In genomic region chr12:58529897-58530296, GRCh38 we compare ENCODE assay signal across 13 cellular contexts.
DNase-seq lines count a peak whose midpoint lies in the region; ATAC-seq, FAIRE-seq and TF ChIP-seq lines count a peak whose summit lies in the region.
"Had no signal": no experiment of that assay in that cellular context is flagged by ENCODE, and none has a peak within 500 bp of the region (broad histone marks: within the 10 kb centered on the region; RNA-seq: fewer than 3 reads in every experiment).

No MANE protein-coding gene starts in this region.

- TF ChIP-seq CTCF in HFF-Myc (IDR thresholded peaks at IDR 0.05; ENCODE audit: low read depth, low read length, missing control alignments) (no peak), astrocyte (IDR thresholded peaks at IDR 0.05; ENCODE audit: insufficient read depth, low read depth, low read length) (no peak), transverse colon (IDR thresholded peaks at IDR 0.05) (no peak), type B pancreatic cell (conservative IDR thresholded peaks at IDR 0.05) (no peak)

- peak overlapping the region; percentile 80 for H3K4me2 ChIP-seq in astrocyte (ENCODE audit: low read length)

- peaks cover 5% of the 10 kb centered on the region for H3K36me3 Mint-ChIP-seq in astrocyte (ENCODE audit: low read depth, unreplicated experiment)
- H3K36me3 Mint-ChIP-seq in type B pancreatic cell = no peaks in the 10 kb centered on the region
- no peaks in the 10 kb centered on the region for H3K36me3 Mint-ChIP-seq in stimulated activated memory B cell treated with anti-CD40 and anti-IgM and Interleukin-4, amounts not matched to agents 10 μg/mL and 1 μg/mL and 100 μg/mL, for 72 hours

- H3K9me3 Mint-ChIP-seq in astrocyte (ENCODE audit: unreplicated experiment) = peaks cover 11% of the 10 kb centered on the region
- peaks cover 5% of the 10 kb centered on the region for H3K9me3 Mint-ChIP-seq in type B pancreatic cell
- no peaks in the 10 kb centered on the region for H3K9me3 Mint-ChIP-seq in stimulated activated memory B cell treated with anti-CD40 and anti-IgM and Interleukin-4, amounts not matched to agents 10 μg/mL and 1 μg/mL and 100 μg/mL, for 72 hours

- peak; percentile 84 for DNase-seq in HFF-Myc (ENCODE audit: extremely low read depth, low read depth)
- DNase-seq in astrocyte (ENCODE audit: low read depth) = peak; percentile 98
- peak; percentile 23 for DNase-seq in inferior parietal cortex (ENCODE audit: extremely low spot score)
- DNase-seq in transverse colon = no peak
- no peak for DNase-seq in NCI-H2029 (lab: John Stamatoyannopoulos, UW)
- no peak for DNase-seq in NCI-H526 (lab: John Stamatoyannopoulos, UW)
- no peak for DNase-seq in type B pancreatic cell (ENCODE audit: extremely low spot score, unreplicated experiment)
- DNase-seq: activated CD4-positive, alpha-beta T cell treated with anti-CD3 and anti-CD28 coated beads, Interleukin-2, amount 50 U/mL, for 48 hours; Kasumi-1; NCI-H510A treated with DMSO at 0.1 percent for 48 hours; right lobe of liver; SW 1271 had no signal

- peaks cover 27% of the 10 kb centered on the region for H3K4me1 ChIP-seq in astrocyte (ENCODE audit: insufficient read depth, low read length)
- peaks cover 0 to 11% (median 0%) of the 10 kb centered on the region in 4 donors for H3K4me1 ChIP-seq in transverse colon
- H3K4me1 ChIP-seq: right lobe of liver had no signal

- H3K4me3 Mint-ChIP-seq in astrocyte (ENCODE audit: unreplicated experiment) (peak overlapping the region; percentile 80), type B pancreatic cell (no peak overlapping the region)
- no peak overlapping the region for H3K4me3 Mint-ChIP-seq in stimulated activated memory B cell treated with anti-CD40 and anti-IgM and Interleukin-4, amounts not matched to agents 10 μg/mL and 1 μg/mL and 100 μg/mL, for 72 hours

- peak overlapping the region; percentile 95 for H3K27ac ChIP-seq in astrocyte (ENCODE audit: low read depth, low read length)
- H3K27ac ChIP-seq in transverse colon = peak overlapping the region; percentile 34 to 53 (median 45)
- H3K27ac ChIP-seq: right lobe of liver had no signal

- H3K36me3 ChIP-seq in astrocyte (ENCODE audit: insufficient read depth, low read length) (no peaks in the 10 kb centered on the region), transverse colon (no peaks in the 10 kb centered on the region)
- H3K36me3 ChIP-seq: right lobe of liver had no signal

- H2AFZ ChIP-seq in astrocyte (ENCODE audit: low read depth, low read length) = no peak overlapping the region

- H3K4me1 Mint-ChIP-seq in astrocyte (ENCODE audit: low read depth, unreplicated experiment) (peaks cover 39% of the 10 kb centered on the region), type B pancreatic cell (ENCODE audit: unreplicated experiment) (no peaks in the 10 kb centered on the region)
- no peaks in the 10 kb centered on the region for H3K4me1 Mint-ChIP-seq in stimulated activated memory B cell treated with anti-CD40 and anti-IgM and Interleukin-4, amounts not matched to agents 10 μg/mL and 1 μg/mL and 100 μg/mL, for 72 hours

- FAIRE-seq in astrocyte (lab: Jason Lieb, UNC) = peak; percentile 81

- peak overlapping the region; percentile 82 for H3K9ac ChIP-seq in astrocyte (ENCODE audit: low read length)

- WGBS in transverse colon (ENCODE audit: low coverage in 1 of 2), 2 donors = 50 to 52% methylated on average over 2 of the region's 2 CpGs

- no peak for TF ChIP-seq EP300 in transverse colon (IDR thresholded peaks at IDR 0.05; ENCODE audit: low read depth)

- H3K27me3 ChIP-seq in astrocyte (ENCODE audit: insufficient read depth, low read length) (no peaks in the 10 kb centered on the region), transverse colon (no peaks in the 10 kb centered on the region)
- H3K27me3 ChIP-seq: right lobe of liver had no signal

- H3K27me3 Mint-ChIP-seq in astrocyte (ENCODE audit: low read depth, unreplicated experiment) (no peaks in the 10 kb centered on the region), type B pancreatic cell (peaks cover 23% of the 10 kb centered on the region)
- no peaks in the 10 kb centered on the region for H3K27me3 Mint-ChIP-seq in stimulated activated memory B cell treated with anti-CD40 and anti-IgM and Interleukin-4, amounts not matched to agents 10 μg/mL and 1 μg/mL and 100 μg/mL, for 72 hours

- intact Hi-C loops in transverse colon (cut with DNase I; ENCODE audit: low total_unique reads) = no loop called here

- no peak for ATAC-seq in stimulated activated memory B cell treated with anti-CD40 and anti-IgM and Interleukin-4, amounts not matched to agents 10 μg/mL and 1 μg/mL and 100 μg/mL, for 72 hours
- ATAC-seq: right lobe of liver had no signal

- TF ChIP-seq POLR2A in transverse colon (IDR thresholded peaks at IDR 0.05) = no peak

- H3K27ac Mint-ChIP-seq in astrocyte (ENCODE audit: unreplicated experiment) (peak overlapping the region; percentile 93), type B pancreatic cell (no peak overlapping the region)
- H3K27ac Mint-ChIP-seq in stimulated activated memory B cell treated with anti-CD40 and anti-IgM and Interleukin-4, amounts not matched to agents 10 μg/mL and 1 μg/mL and 100 μg/mL, for 72 hours = no peak overlapping the region

- H3K79me2 ChIP-seq in astrocyte (ENCODE audit: insufficient read depth, low read length) = no peaks in the 10 kb centered on the region

- H3K4me3 ChIP-seq in HFF-Myc (replicated peaks; ENCODE audit: low read depth, low read length) (no peak overlapping the region), astrocyte (ENCODE audit: insufficient read depth, low read depth, low read length) (peak overlapping the region; percentile 22), transverse colon (no peak overlapping the region)
- H3K4me3 ChIP-seq: right lobe of liver had no signal

- H4K20me1 ChIP-seq in astrocyte (ENCODE audit: insufficient read depth, low read length) = no peaks in the 10 kb centered on the region

- in situ Hi-C loops in transverse colon (cut with MboI; ENCODE audit: low pct_ligation_motif_present in 1 of 4, low pct_unique_long_range_greater_than_20kb in 1 of 4, low sequenced_read_pairs in 3 of 4) = loop anchor here (25.0 kb wide), 3 partner anchors 382 to 632 kb away; partner anchors contain the start of gene LRIG3 (in 1 of the 4)

- H3K9me3 ChIP-seq in astrocyte (ENCODE audit: insufficient read depth, low read depth, low read length) (no peaks in the 10 kb centered on the region), transverse colon (no peaks in the 10 kb centered on the region)
- H3K9me3 ChIP-seq: right lobe of liver had no signal

Comparison
In these comparisons a context has a peak if more than half of its experiments do, and no peak if none do; other contexts are left out.
1. DNase-seq: peak in HFF-Myc (single experiment), astrocyte (single experiment) and inferior parietal cortex (single experiment); none in transverse colon (single experiment), NCI-H2029 (single experiment), NCI-H526 (0 of 2) and type B pancreatic cell (single experiment).